17 cellular contexts compared by ENCODE assay signal in the genomic region with DNA sequence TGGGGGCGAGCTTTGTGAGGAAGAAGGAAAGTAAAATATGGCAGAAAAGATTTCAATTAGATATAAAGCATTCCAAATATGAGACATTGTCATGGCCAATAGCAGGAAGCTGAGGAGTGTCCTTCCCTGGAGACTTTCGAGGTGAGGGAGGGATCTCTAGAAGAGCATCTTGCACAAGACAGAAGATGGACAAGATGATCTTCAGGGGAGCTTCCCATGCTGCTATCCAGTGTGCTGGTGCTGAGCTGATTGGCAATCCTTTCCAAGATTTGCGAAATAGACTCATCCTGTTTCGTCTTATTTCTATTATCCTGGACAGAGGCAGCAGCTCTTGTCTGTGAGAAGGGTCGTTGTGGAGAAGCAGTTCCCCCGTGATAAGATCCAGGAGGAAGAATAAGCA.
"Had no signal": no experiment of that assay in that cellular context is flagged by ENCODE, and none has a peak within 500 bp of the region (broad histone marks: within the 10 kb centered on the region; RNA-seq: fewer than 3 reads in every experiment).

No MANE protein-coding gene starts in this region.

- H3K9me3 ChIP-seq: ovary had no signal

- H3K36me3 ChIP-seq: neural progenitor cell, ovary had no signal

- ATAC-seq: left ventricle myocardium superior had no signal

- H3K36me3 Mint-ChIP-seq: brain, neural progenitor cell had no signal

- H3K9me3 Mint-ChIP-seq: activated CD4-positive, alpha-beta T cell treated with anti-CD3 and anti-CD28 coated beads, Interleukin-2, amount 10 ng/mL, durations not matched to agents 7 days and 5 days; neural progenitor cell had no signal

- H3K27ac Mint-ChIP-seq: activated CD4-positive, alpha-beta T cell treated with anti-CD3 and anti-CD28 coated beads, Interleukin-2, amount 10 ng/mL, durations not matched to agents 7 days and 5 days; neural progenitor cell had no signal

- H3K27ac ChIP-seq: neural progenitor cell, ovary had no signal

- H3K4me3 ChIP-seq: neural progenitor cell, ovary had no signal

- H3K4me3 Mint-ChIP-seq: activated CD4-positive, alpha-beta T cell treated with anti-CD3 and anti-CD28 coated beads, Interleukin-2, amount 10 ng/mL, durations not matched to agents 7 days and 5 days; brain; central memory CD8-positive, alpha-beta T cell; neural progenitor cell had no signal

- DNase-seq: activated CD4-positive, alpha-beta T cell treated with anti-CD3 and anti-CD28 coated beads, Interleukin-2, amount 10 ng/mL, durations not matched to agents 7 days and 5 days; activated CD4-positive, CD25-positive, alpha-beta regulatory T cell; activated CD8-positive, alpha-beta memory T cell treated with anti-CD3 and anti-CD28 coated beads for 24 hours; activated naive CD4-positive, alpha-beta T cell treated with anti-CD3 and anti-CD28 coated beads, Interleukin-2, amount 50 U/mL, for 16 hours; activated T-cell treated with anti-CD3 and anti-CD28 coated beads for 4 hours; amniotic stem cell; effector memory CD4-positive, alpha-beta T cell; foreskin melanocyte; kidney; left ventricle myocardium superior; ovary; stimulated activated CD4-positive, alpha-beta T cell treated with anti-CD3 and anti-CD28 coated beads, Interleukin-15, amount 100 ng/mL, for 24 hours; stimulated activated CD4-positive, alpha-beta T cell treated with anti-CD3 and anti-CD28 coated beads, Interleukin-4, amount 100 ng/mL, for 4 hours; T-helper 2 cell had no signal

- H3K4me1 ChIP-seq: neural progenitor cell had no signal

- H3K4me1 Mint-ChIP-seq: activated CD4-positive, alpha-beta T cell treated with anti-CD3 and anti-CD28 coated beads, Interleukin-2, amount 10 ng/mL, durations not matched to agents 7 days and 5 days; brain; central memory CD8-positive, alpha-beta T cell had no signal

- H3K27me3 ChIP-seq: neural progenitor cell, ovary had no signal
